In genomic region chr11:78645226-78646202, GRCh38 we compare ENCODE assay signal across 8 cellular contexts.
DNase-seq lines count a peak whose midpoint lies in the region; ATAC-seq and TF ChIP-seq lines count a peak whose summit lies in the region.

No MANE protein-coding gene starts in this region.

- no peak overlapping the region for H4K91ac ChIP-seq in trophoblast cell (ENCODE audit: low read depth, low read length)

- intact Hi-C loops in uterus (cut with DNase I; ENCODE audit: low total_unique reads), result loop anchor here (10.0 kb wide), 1 partner anchor 169 kb away; no protein-coding TSS in a partner anchor

- no peak overlapping the region for H3K23ac ChIP-seq in trophoblast cell (ENCODE audit: low read length)

- TF ChIP-seq CTCF in uterus (IDR thresholded peaks at IDR 0.05), result peak; percentile 90 to 92 (median 90)

- H3K4me3 ChIP-seq in trophoblast cell (ENCODE audit: low read depth, low read length) (no peak overlapping the region), uterus (no peak overlapping the region)

- peak; percentile 87 for ATAC-seq in GM21528 (IDR thresholded peaks at IDR 0.05; ENCODE audit: low FRiP score, unreplicated experiment)

- H3K9me3 ChIP-seq in trophoblast cell (ENCODE audit: insufficient read depth, low read depth, low read length) (peaks cover 3% of the 10 kb centered on the region), uterus (no peaks in the 10 kb centered on the region)

- no peak for TF ChIP-seq POLR2A in uterus (IDR thresholded peaks at IDR 0.05)

- H2BK12ac ChIP-seq in trophoblast cell (ENCODE audit: low read length), result no peak overlapping the region

- H2AFZ ChIP-seq in trophoblast cell (ENCODE audit: insufficient read depth, low read length, poor library complexity), result no peak overlapping the region

- H4K8ac ChIP-seq in trophoblast cell (ENCODE audit: low read depth, low read length), result no peak overlapping the region

- H3K79me2 ChIP-seq in trophoblast cell (ENCODE audit: control insufficient read depth, insufficient read depth, low read length, poor library complexity), result no peaks in the 10 kb centered on the region

- H2BK5ac ChIP-seq in trophoblast cell (ENCODE audit: low read depth, low read length, poor library complexity), result no peak overlapping the region

- no peak overlapping the region for H3K4me2 ChIP-seq in trophoblast cell (ENCODE audit: low read length)

- no peak overlapping the region for H3K14ac ChIP-seq in trophoblast cell (ENCODE audit: low read length)

- H3K27me3 ChIP-seq in trophoblast cell (ENCODE audit: insufficient read depth, low read length), result no peaks in the 10 kb centered on the region
- H3K27me3 ChIP-seq in uterus, result no peaks in the 10 kb centered on the region

- no peak overlapping the region for H3K9ac ChIP-seq in trophoblast cell (ENCODE audit: low read length)

- no peaks in the 10 kb centered on the region for H3K79me1 ChIP-seq in trophoblast cell (ENCODE audit: low read length)

- DNase-seq in DMS53 treated with DMSO at 0.1 percent for 48 hours (lab: John Stamatoyannopoulos, UW; ENCODE audit: unreplicated experiment) (peak; percentile 95), LHCN-M2 (ENCODE audit: low read depth) (peak; percentile 23), SHP77 treated with DMSO at 0.1 percent for 48 hours (lab: John Stamatoyannopoulos, UW) (peak; percentile 73), globus pallidus (ENCODE audit: low spot score) (peak; percentile 50), trophoblast cell (peak; percentile 78 to 91), uterus (peak; percentile 40 to 70)
- DNase-seq in activated gamma-delta T cell treated with anti-CD3 and anti-CD28 coated beads, Interleukin-2, amount 50 U/mL, for 16 hours (ENCODE audit: low read depth), result peak; percentile 12

- no peak overlapping the region for H3K4ac ChIP-seq in trophoblast cell (ENCODE audit: low read depth, low read length)

- no peaks in the 10 kb centered on the region for H3K4me1 ChIP-seq in trophoblast cell (ENCODE audit: control insufficient read depth in 1 of 2, insufficient read depth in 2 of 2, low read length in 2 of 2)
- no peaks in the 10 kb centered on the region for H3K4me1 ChIP-seq in uterus

- H3K27ac ChIP-seq in trophoblast cell (ENCODE audit: low read depth, low read length) (no peak overlapping the region), uterus (no peak overlapping the region)

- H2AK5ac ChIP-seq in trophoblast cell (ENCODE audit: low read length), result no peak overlapping the region

- no peak overlapping the region for H2BK120ac ChIP-seq in trophoblast cell (ENCODE audit: insufficient read depth, low read length, poor library complexity)

- H3K36me3 ChIP-seq in trophoblast cell (ENCODE audit: control insufficient read depth in 1 of 2, insufficient read depth in 2 of 2, low read length in 2 of 2), result no peaks in the 10 kb centered on the region
- no peaks in the 10 kb centered on the region for H3K36me3 ChIP-seq in uterus

- no peak overlapping the region for H4K12ac ChIP-seq in trophoblast cell (ENCODE audit: low read depth, low read length)

- no CpG with 5 or more reads among the region's 5 CpGs for WGBS in trophoblast cell (ENCODE audit: extremely low coverage, insufficient coverage, insufficient read length)

- no peak overlapping the region for H3K18ac ChIP-seq in trophoblast cell (ENCODE audit: low read length)

Comparison
In these comparisons a context has a peak if more than half of its experiments do, and no peak if none do; other contexts are left out.
1. DNase-seq: peak in every context shown above with its lines; median percentile 95 in DMS53 treated with DMSO at 0.1 percent for 48 hours; 84 in trophoblast cell; 73 in SHP77 treated with DMSO at 0.1 percent for 48 hours; 55 in uterus; 50 in globus pallidus; 23 in LHCN-M2; 12 in activated gamma-delta T cell treated with anti-CD3 and anti-CD28 coated beads, Interleukin-2, amount 50 U/mL, for 16 hours.